In genomic region chr15:27039163-27039562, GRCh38 we compare ENCODE assay signal across 33 cellular contexts.
"Had no signal": no experiment of that assay in that cellular context is flagged by ENCODE, and none has a peak within 500 bp of the region (broad histone marks: within the 10 kb centered on the region; RNA-seq: fewer than 3 reads in every experiment).

No MANE protein-coding gene starts in this region.

- H3K9me3 ChIP-seq: adrenal gland, body of pancreas, breast epithelium had no signal

- H3K27ac ChIP-seq: adrenal gland, body of pancreas, brain microvascular endothelial cell, breast epithelium, VCaP had no signal

- DNase-seq: activated B cell treated with CpG ODN at 0.5 μM for 24 hours; activated CD4-positive, alpha-beta memory T cell treated with anti-CD3 and anti-CD28 coated beads for 36 hours; activated CD4-positive, alpha-beta T cell treated with anti-CD3 and anti-CD28 coated beads for 4 hours; activated CD4-positive, alpha-beta T cell treated with anti-CD3 and anti-CD28 coated beads, Interleukin-2, amount 10 ng/mL, durations not matched to agents 24 days and 14 days; activated CD4-positive, alpha-beta T cell treated with anti-CD3 and anti-CD28 coated beads, Interleukin-2, amount 50 U/mL, for 1 hour; activated CD4-positive, alpha-beta T cell treated with anti-CD3 and anti-CD28 coated beads, Interleukin-2, amount 50 U/mL, for 4 hours; activated CD4-positive, CD25-positive, alpha-beta regulatory T cell treated with anti-CD3 and anti-CD28 coated beads, Interleukin-2, amount 50 U/mL, for 72 hours; activated CD8-positive, alpha-beta memory T cell treated with anti-CD3 and anti-CD28 coated beads, Interleukin-2, amount 50 U/mL, for 4 hours; activated CD8-positive, alpha-beta T cell treated with anti-CD3 and anti-CD28 coated beads for 36 hours; activated effector memory CD4-positive, alpha-beta T cell treated with anti-CD3 and anti-CD28 coated beads, Interleukin-2, amount 50 U/mL, for 16 hours; activated gamma-delta T cell treated with Interleukin-2 at 50 U/mL for 16 hours; activated naive CD4-positive, alpha-beta T cell; activated naive CD4-positive, alpha-beta T cell treated with anti-CD3 and anti-CD28 coated beads for 36 hours; activated naive CD4-positive, alpha-beta T cell treated with anti-CD3 and anti-CD28 coated beads, Interleukin-2, amount 50 U/mL, for 16 hours; activated naive CD8-positive, alpha-beta T cell treated with anti-CD3 and anti-CD28 coated beads for 36 hours; activated T-cell treated with anti-CD3 and anti-CD28 coated beads for 4 hours; activated T-cell treated with anti-CD3 and anti-CD28 coated beads, Interleukin-2, amount 50 U/mL, for 1 hour; activated T-cell treated with anti-CD3 and anti-CD28 coated beads, Interleukin-2, amount 50 U/mL, for 4 hours; activated T-cell treated with anti-CD3 and anti-CD28 coated beads, Interleukin-2, amount 50 U/mL, for 72 hours; adrenal gland; amniotic stem cell; aorta; body of pancreas; brain microvascular endothelial cell; central memory CD4-positive, alpha-beta T cell; T-cell; T-helper 17 cell; T-helper 9 cell had no signal

- H3K4me3 ChIP-seq: adrenal gland, body of pancreas, breast epithelium had no signal

- H3K4me1 ChIP-seq: adrenal gland, body of pancreas, breast epithelium had no signal

- H3K9me3 Mint-ChIP-seq: activated B cell treated with CpG ODN at 0.5 μM for 24 hours; activated CD4-positive, alpha-beta T cell treated with anti-CD3 and anti-CD28 coated beads, Interleukin-2, amount 10 ng/mL, durations not matched to agents 24 days and 14 days; activated CD8-positive, alpha-beta T cell treated with anti-CD3 and anti-CD28 coated beads for 36 hours; activated naive CD4-positive, alpha-beta T cell treated with anti-CD3 and anti-CD28 coated beads for 36 hours; activated naive CD8-positive, alpha-beta T cell treated with anti-CD3 and anti-CD28 coated beads for 36 hours; activated T-cell treated with anti-CD3 and anti-CD28 coated beads, Interleukin-2, amount 50 U/mL, for 4 hours; activated T-cell treated with anti-CD3 and anti-CD28 coated beads, Interleukin-2, amount 50 U/mL, for 72 hours; activated T-helper 1 cell treated with anti-CD3 and anti-CD28 coated beads, Interleukin-12 subunit alpha, Interleukin-12 subunit beta, Interleukin-2, Interleukin-4 antibody, amounts not matched to agents 30 ng/mL and 10 ng/mL and 1 ng/mL, durations not matched to agents 14 hours and 24 hours and 36 hours had no signal

- H3K27me3 ChIP-seq: adrenal gland, body of pancreas, brain microvascular endothelial cell, breast epithelium had no signal

- H3K27me3 Mint-ChIP-seq: activated B cell treated with CpG ODN at 0.5 μM for 24 hours; activated CD4-positive, alpha-beta memory T cell treated with anti-CD3 and anti-CD28 coated beads for 36 hours; activated CD4-positive, alpha-beta T cell treated with anti-CD3 and anti-CD28 coated beads, Interleukin-2, amount 10 ng/mL, durations not matched to agents 24 days and 14 days; activated CD8-positive, alpha-beta T cell treated with anti-CD3 and anti-CD28 coated beads for 36 hours; activated naive CD8-positive, alpha-beta T cell treated with anti-CD3 and anti-CD28 coated beads for 36 hours; activated T-helper 17 cell treated with anti-CD3 and anti-CD28 coated beads, Interleukin-2, amount 50 U/mL, for 72 hours; T-cell; T-helper 17 cell had no signal

- H3K27ac Mint-ChIP-seq: activated B cell treated with CpG ODN at 0.5 μM for 24 hours; activated CD4-positive, alpha-beta memory T cell treated with anti-CD3 and anti-CD28 coated beads for 36 hours; activated CD4-positive, alpha-beta T cell treated with anti-CD3 and anti-CD28 coated beads, Interleukin-2, amount 10 ng/mL, durations not matched to agents 24 days and 14 days; activated CD8-positive, alpha-beta T cell treated with anti-CD3 and anti-CD28 coated beads for 36 hours; activated naive CD4-positive, alpha-beta T cell treated with anti-CD3 and anti-CD28 coated beads for 36 hours; activated naive CD4-positive, alpha-beta T cell treated with anti-CD3 and anti-CD28 coated beads, Interleukin-2, amount 50 U/mL, for 72 hours; activated naive CD8-positive, alpha-beta T cell treated with anti-CD3 and anti-CD28 coated beads for 36 hours; activated T-cell treated with anti-CD3 and anti-CD28 coated beads, Interleukin-2, amount 50 U/mL, for 72 hours; activated T-helper 1 cell treated with anti-CD3 and anti-CD28 coated beads, Interleukin-12 subunit alpha, Interleukin-12 subunit beta, Interleukin-2, Interleukin-4 antibody, amounts not matched to agents 30 ng/mL and 10 ng/mL and 1 ng/mL, durations not matched to agents 14 hours and 24 hours and 36 hours; activated T-helper 17 cell treated with anti-CD3 and anti-CD28 coated beads, Interleukin-2, amount 50 U/mL, for 72 hours; T-cell; T-helper 17 cell had no signal

- H3K4me1 Mint-ChIP-seq: activated B cell treated with CpG ODN at 0.5 μM for 24 hours; activated CD4-positive, alpha-beta T cell treated with anti-CD3 and anti-CD28 coated beads, Interleukin-2, amount 10 ng/mL, durations not matched to agents 24 days and 14 days; activated naive CD8-positive, alpha-beta T cell treated with anti-CD3 and anti-CD28 coated beads for 36 hours; activated T-helper 17 cell treated with anti-CD3 and anti-CD28 coated beads, Interleukin-2, amount 50 U/mL, for 72 hours; T-cell; T-helper 17 cell had no signal

- H3K36me3 Mint-ChIP-seq: activated CD4-positive, alpha-beta memory T cell treated with anti-CD3 and anti-CD28 coated beads for 36 hours; activated naive CD4-positive, alpha-beta T cell treated with anti-CD3 and anti-CD28 coated beads, Interleukin-2, amount 50 U/mL, for 72 hours; activated naive CD8-positive, alpha-beta T cell treated with anti-CD3 and anti-CD28 coated beads for 36 hours; T-cell had no signal

- H3K36me3 ChIP-seq: adrenal gland, brain microvascular endothelial cell, breast epithelium had no signal

- H3K4me3 Mint-ChIP-seq: activated B cell treated with CpG ODN at 0.5 μM for 24 hours; activated CD4-positive, alpha-beta memory T cell treated with anti-CD3 and anti-CD28 coated beads for 36 hours; activated CD4-positive, alpha-beta T cell treated with anti-CD3 and anti-CD28 coated beads, Interleukin-2, amount 10 ng/mL, durations not matched to agents 24 days and 14 days; activated CD8-positive, alpha-beta T cell treated with anti-CD3 and anti-CD28 coated beads for 36 hours; activated naive CD4-positive, alpha-beta T cell treated with anti-CD3 and anti-CD28 coated beads for 36 hours; activated naive CD8-positive, alpha-beta T cell treated with anti-CD3 and anti-CD28 coated beads for 36 hours; activated T-cell treated with anti-CD3 and anti-CD28 coated beads, Interleukin-2, amount 50 U/mL, for 4 hours; activated T-cell treated with anti-CD3 and anti-CD28 coated beads, Interleukin-2, amount 50 U/mL, for 72 hours; activated T-helper 1 cell treated with anti-CD3 and anti-CD28 coated beads, Interleukin-12 subunit alpha, Interleukin-12 subunit beta, Interleukin-2, Interleukin-4 antibody, amounts not matched to agents 30 ng/mL and 10 ng/mL and 1 ng/mL, durations not matched to agents 14 hours and 24 hours and 36 hours; activated T-helper 17 cell treated with anti-CD3 and anti-CD28 coated beads, Interleukin-2, amount 50 U/mL, for 72 hours; T-cell; T-helper 17 cell had no signal

- ATAC-seq: activated CD8-positive, alpha-beta T cell treated with anti-CD3 and anti-CD28 coated beads for 36 hours; activated naive CD4-positive, alpha-beta T cell treated with anti-CD3 and anti-CD28 coated beads, Interleukin-2, amount 50 U/mL, for 72 hours; activated T-cell treated with anti-CD3 and anti-CD28 coated beads, Interleukin-2, amount 50 U/mL, for 4 hours; activated T-cell treated with anti-CD3 and anti-CD28 coated beads, Interleukin-2, amount 50 U/mL, for 72 hours; activated T-helper 17 cell treated with anti-CD3 and anti-CD28 coated beads, Interleukin-2, amount 50 U/mL, for 72 hours; body of pancreas; T-helper 17 cell had no signal
